8 cellular contexts compared by ENCODE assay signal in the genomic region with DNA sequence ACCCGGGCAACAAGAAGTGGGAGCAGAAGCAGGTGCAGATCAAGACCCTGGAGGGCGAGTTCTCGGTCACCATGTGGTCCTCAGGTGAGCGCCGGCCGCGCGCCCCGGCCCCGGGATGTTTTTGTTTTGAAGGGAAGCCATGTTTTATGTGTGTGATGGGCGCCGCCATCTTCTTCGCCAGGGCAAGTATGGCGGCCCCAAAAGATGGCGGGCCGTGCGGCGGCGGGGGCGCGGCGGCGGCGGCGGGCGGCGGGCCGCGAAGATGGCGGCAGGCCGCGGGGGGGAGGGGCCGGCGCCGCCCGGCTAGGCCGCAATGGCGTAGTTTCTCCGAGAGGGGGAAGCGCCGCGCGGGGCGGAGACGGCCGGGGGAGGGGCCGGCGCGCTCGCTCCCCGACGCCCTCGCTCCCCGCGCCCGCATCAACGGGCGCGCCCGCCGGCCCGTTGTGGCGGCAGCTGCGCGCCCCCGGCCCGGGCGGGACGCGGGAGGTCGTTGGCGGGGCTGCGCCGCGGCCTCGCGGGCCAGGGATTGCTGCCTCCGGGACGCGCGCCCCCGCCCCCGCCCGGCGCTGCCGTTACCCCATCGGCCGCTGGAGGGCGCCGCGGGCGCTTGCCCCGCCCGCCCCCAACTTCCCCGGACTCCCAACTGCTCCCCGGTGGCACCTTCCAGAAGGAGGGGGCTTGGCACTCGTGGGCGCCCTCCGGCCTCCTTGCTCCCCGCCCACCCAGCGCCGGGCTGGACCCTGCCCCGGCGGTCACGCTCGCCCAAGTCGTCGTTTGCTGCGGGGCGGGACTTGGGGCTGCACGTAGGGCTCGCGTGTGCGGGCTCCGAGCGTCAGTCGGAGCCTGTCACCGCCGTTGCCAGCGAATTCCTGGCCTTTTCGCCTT. TPM values are rescaled to one million over a fixed set of nuclear protein-coding genes. Genes with fewer than 3 reads are reported as not detected.
DNase-seq lines count a peak whose midpoint lies in the region; ATAC-seq and TF ChIP-seq lines count a peak whose summit lies in the region.

No MANE protein-coding gene starts in this region.

- H3K4me3 Mint-ChIP-seq in T-helper 17 cell, result peak overlapping the region; percentile 97

- intact Hi-C loops in right cardiac atrium (cut with DNase I) (no loop called here), uterus (cut with DNase I; ENCODE audit: low total_unique reads) (no loop called here)

- H3K9me3 ChIP-seq in T-helper 17 cell (ENCODE audit: control insufficient read depth, low read length, poor library complexity, severe bottlenecking) (no peaks in the 10 kb centered on the region), right cardiac atrium (ENCODE audit: control insufficient read depth, low read length) (no peaks in the 10 kb centered on the region), uterus (no peaks in the 10 kb centered on the region)

- WGBS in right cardiac atrium, result under 1% methylated on average over 121 of the region's 121 CpGs

- TF ChIP-seq POLR2A in uterus (IDR thresholded peaks at IDR 0.05), result peak; percentile 32 to 55

- H3K27ac Mint-ChIP-seq in T-helper 17 cell, result peak overlapping the region; percentile 94

- peaks cover 4% of the 10 kb centered on the region for H3K36me3 Mint-ChIP-seq in T-helper 17 cell (ENCODE audit: low read depth)

- DNase-seq in NCI-H1092 treated with DMSO at 0.1 percent for 48 hours (lab: John Stamatoyannopoulos, UW) (peak; percentile 81), T-helper 17 cell (peak; percentile 86 to 88 (median 88)), anterior cingulate cortex (lab: John Stamatoyannopoulos, UW) (peak in 57 of 58 donors; percentile 14 to 89 (median 78)), right cardiac atrium (peak; percentile 92 to 96 (median 95)), putamen (ENCODE audit: low spot score) (peak; percentile 83), uterus (peak; percentile 80 to 85)

- H3K4me1 Mint-ChIP-seq in T-helper 17 cell, result peaks cover 42% of the 10 kb centered on the region

- peak overlapping the region; percentile 69 for H3K4me3 ChIP-seq in right cardiac atrium (ENCODE audit: low read length)
- peak overlapping the region; percentile 83 to 99 for H3K4me3 ChIP-seq in uterus

- no peaks in the 10 kb centered on the region for H3K36me3 ChIP-seq in uterus

- H3K27me3 ChIP-seq in right cardiac atrium (ENCODE audit: control insufficient read depth, insufficient read depth) (no peaks in the 10 kb centered on the region), uterus (no peaks in the 10 kb centered on the region)

- H3K4me1 ChIP-seq in right cardiac atrium (ENCODE audit: control insufficient read depth, insufficient read depth, low read length) (peaks cover 2% of the 10 kb centered on the region), uterus (peaks cover 5% of the 10 kb centered on the region in 2 donors)

- no peaks in the 10 kb centered on the region for H3K27me3 Mint-ChIP-seq in T-helper 17 cell

- ATAC-seq in HG02623 (IDR thresholded peaks at IDR 0.05; ENCODE audit: unreplicated experiment) (peak; percentile 32), T-helper 17 cell (peak; percentile 56), right cardiac atrium (peak; percentile 75 to 84)

- peak overlapping the region; percentile 91 for H3K27ac ChIP-seq in right cardiac atrium (ENCODE audit: low read length)
- H3K27ac ChIP-seq in uterus, result peak overlapping the region; percentile 95 to 97

- peak; percentile 67 for TF ChIP-seq CTCF in GM12872 (IDR thresholded peaks at IDR 0.05; ENCODE audit: insufficient read depth, low read depth, low read length)
- TF ChIP-seq CTCF in uterus (IDR thresholded peaks at IDR 0.05), result peak; percentile 44 to 89 (median 78)

RNA-seq across cellular contexts. Expression of a gene that starts 1.1 kb away (rescaled TPM):
- 10 to 100 TPM; 75.5 to 77.9 TPM for total RNA-seq in T-helper 17 cell
- 10 to 100 TPM; 45.4 to 47.4 (median 46.3) TPM for total RNA-seq in right cardiac atrium
- 28.8 TPM for polyA plus RNA-seq in right cardiac atrium
- 10 to 100 TPM; 40.2 to 61.7 (median 53.2) TPM for total RNA-seq in uterus

Comparison
In these comparisons a context has a peak if more than half of its experiments do, and no peak if none do; other contexts are left out.
1. Peak in every context shown above with its lines: DNase-seq, ATAC-seq, H3K4me3 ChIP-seq and H3K27ac ChIP-seq.